ENCODE assay signal across 10 cellular contexts in the genomic region with DNA sequence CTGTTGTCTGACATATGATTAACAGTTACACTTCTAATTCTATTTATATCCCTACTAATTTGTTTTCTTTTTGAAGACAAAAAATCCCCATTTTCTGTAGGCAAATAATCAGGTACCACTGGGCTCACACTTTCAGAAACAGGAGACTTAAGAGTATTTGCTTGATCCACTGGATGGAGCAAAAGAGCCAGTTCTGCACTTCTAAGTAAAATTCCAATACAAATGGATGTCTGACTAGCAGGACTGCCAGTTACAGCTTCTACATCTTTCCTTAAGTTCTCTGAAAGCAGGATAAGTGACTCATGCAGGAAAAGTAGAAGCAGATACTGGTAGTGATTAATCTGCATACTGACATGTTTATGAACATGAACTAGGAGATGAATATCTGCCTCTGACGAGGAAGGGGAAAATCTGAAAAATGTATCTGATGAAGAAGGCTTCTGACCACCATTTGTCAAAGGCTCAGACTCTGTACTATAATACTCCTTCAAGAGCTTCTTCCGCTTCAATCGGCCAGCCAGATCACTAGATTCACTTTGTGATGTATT.
DNase-seq lines count a peak whose midpoint lies in the region; ATAC-seq and TF ChIP-seq lines count a peak whose summit lies in the region.
"Had no signal": no experiment of that assay in that cellular context is flagged by ENCODE, and none has a peak within 500 bp of the region (broad histone marks: within the 10 kb centered on the region; RNA-seq: fewer than 3 reads in every experiment).

No MANE protein-coding gene starts in this region.

- DNase-seq in AG04450 (ENCODE audit: low read depth, low spot score), result peak; percentile 74
- DNase-seq in NB4 (ENCODE audit: low read depth), result peak; percentile 13
- DNase-seq in fibroblast of mammary gland (ENCODE audit: low read depth), result peak; percentile 94
- no peak for DNase-seq in HEK293T (ENCODE audit: extremely low spot score)
- DNase-seq in activated T-cell treated with anti-CD3 and anti-CD28 coated beads, Interleukin-2, amount 50 U/mL, for 48 hours, result no peak
- DNase-seq in D341Med (ENCODE audit: low spot score), result no peak
- no peak for DNase-seq in prostate gland (ENCODE audit: low spot score)
- DNase-seq: DMS153, upper lobe of left lung had no signal

- peak; percentile 67 for ATAC-seq in GM21423 (IDR thresholded peaks at IDR 0.05; ENCODE audit: unreplicated experiment)

- TF ChIP-seq CTCF in AG04450 (IDR thresholded peaks at IDR 0.05; ENCODE audit: low read depth, low read length), result peak; percentile 63
- TF ChIP-seq CTCF in NB4 (IDR thresholded peaks at IDR 0.05; ENCODE audit: low read depth, low read length), result no peak
- peak; percentile 56 for TF ChIP-seq CTCF in fibroblast of mammary gland (conservative IDR thresholded peaks at IDR 0.05; ENCODE audit: control insufficient read depth, insufficient read depth, low read depth, low read length)
- TF ChIP-seq CTCF in prostate gland (IDR thresholded peaks at IDR 0.05), result no peak

- no peak for TF ChIP-seq POLR2A in NB4 (IDR thresholded peaks at IDR 0.05; ENCODE audit: extremely low read depth, insufficient read length)
- TF ChIP-seq POLR2A in prostate gland (IDR thresholded peaks at IDR 0.05), result no peak

- no peaks in the 10 kb centered on the region for H3K4me1 ChIP-seq in prostate gland (replicated peaks)
- H3K4me1 ChIP-seq: upper lobe of left lung had no signal

- POLR2A ChIA-PET in AG04450 (lab: Yijun Ruan, JAX) (interaction anchor here (1.2 kb wide), 1 partner anchor 142 kb away, joined by 3 read pairs; the partner anchor contains the start of gene ACTR6), HEK293T (lab: Yijun Ruan, JAX) (no interaction called here)

- H3K27ac ChIP-seq in AG04450 (ENCODE audit: low read depth, low read length), result no peak overlapping the region
- no peak overlapping the region for H3K27ac ChIP-seq in prostate gland
- H3K27ac ChIP-seq: upper lobe of left lung had no signal

- H3K4me3 ChIP-seq in AG04450 (ENCODE audit: low read depth, low read length), result no peak overlapping the region
- no peak overlapping the region for H3K4me3 ChIP-seq in NB4 (ENCODE audit: low read depth, low read length)
- H3K4me3 ChIP-seq in fibroblast of mammary gland (ENCODE audit: control insufficient read depth, low read depth, low read length), result no peak overlapping the region
- H3K4me3 ChIP-seq in prostate gland, result no peak overlapping the region
- H3K4me3 ChIP-seq: upper lobe of left lung had no signal

- no peaks in the 10 kb centered on the region for H3K36me3 ChIP-seq in prostate gland

- intact Hi-C loops in prostate gland (cut with DNase I), result no loop called here

- no peaks in the 10 kb centered on the region for H3K27me3 ChIP-seq in AG04450 (ENCODE audit: control insufficient read depth, insufficient read depth, low read length)
- no peaks in the 10 kb centered on the region for H3K27me3 ChIP-seq in prostate gland (replicated peaks; ENCODE audit: insufficient read depth)
- H3K27me3 ChIP-seq: upper lobe of left lung had no signal

- H3K9me3 ChIP-seq in AG04450 (ENCODE audit: control insufficient read depth, insufficient read depth, low read length) (no peaks in the 10 kb centered on the region), prostate gland (no peaks in the 10 kb centered on the region)
- H3K9me3 ChIP-seq: upper lobe of left lung had no signal

- CTCF ChIA-PET in AG04450 (lab: Charles Lee) (interaction anchor here (0.8 to 2.7 kb wide), 11 partner anchors 15 to 496 kb away, joined by 3 to 10 read pairs (median 4); partner anchors contain the start of gene ACTR6), HEK293T (lab: Yijun Ruan, JAX) (no interaction called here)

- 68% methylated on average over 3 of the region's 3 CpGs for WGBS in prostate gland

TF ChIP-seq in HEK293T, 16 proteins besides CTCF, POLR2A, EP300 and RAD21:
- TF ChIP-seq FOXA1 (IDR thresholded peaks at IDR 0.05), result no peak
- no peak for TF ChIP-seq HDGF (IDR thresholded peaks at IDR 0.05; ENCODE audit: borderline replicate concordance)
- no peak for TF ChIP-seq NFRKB (IDR thresholded peaks at IDR 0.05)
- no peak for TF ChIP-seq ZNF384 (IDR thresholded peaks at IDR 0.05)
- TF ChIP-seq PKNOX1 (IDR thresholded peaks at IDR 0.05), result no peak
- TF ChIP-seq SUZ12 (IDR thresholded peaks at IDR 0.05), result no peak
- no peak for TF ChIP-seq CTBP1 (IDR thresholded peaks at IDR 0.05; ENCODE audit: borderline replicate concordance)
- no peak for TF ChIP-seq FOXM1 (IDR thresholded peaks at IDR 0.05; ENCODE audit: borderline replicate concordance)
- TF ChIP-seq TARDBP (IDR thresholded peaks at IDR 0.05), result no peak
- no peak for TF ChIP-seq ARNT (IDR thresholded peaks at IDR 0.05)
- no peak for TF ChIP-seq ELF4 (IDR thresholded peaks at IDR 0.05)
- TF ChIP-seq FOXK2 (IDR thresholded peaks at IDR 0.05), result no peak

Comparison
In these comparisons a context has a peak if more than half of its experiments do, and no peak if none do; other contexts are left out.
1. DNase-seq: peak in AG04450 (single experiment), NB4 (single experiment) and fibroblast of mammary gland (single experiment); none in HEK293T (single experiment), activated T-cell treated with anti-CD3 and anti-CD28 coated beads, Interleukin-2, amount 50 U/mL, for 48 hours (0 of 2), D341Med (single experiment) and prostate gland (single experiment).
2. CTCF ChIP-seq: peak in AG04450 (single experiment) and fibroblast of mammary gland (single experiment); none in NB4 (single experiment) and prostate gland (0 of 4).